ENCODE assay signal across 11 cellular contexts in genomic region chr17:43608313-43608712, GRCh38. TPM values are rescaled to one million over a fixed set of nuclear protein-coding genes. Genes with fewer than 3 reads are reported as not detected.
DNase-seq lines count a peak whose midpoint lies in the region; ATAC-seq and TF ChIP-seq lines count a peak whose summit lies in the region.
"Had no signal": no experiment of that assay in that cellular context is flagged by ENCODE, and none has a peak within 500 bp of the region (broad histone marks: within the 10 kb centered on the region; RNA-seq: fewer than 3 reads in every experiment).

No MANE protein-coding gene starts in this region.

- no peak overlapping the region for H3K27ac Mint-ChIP-seq in natural killer cell treated with Interleukin-12 subunit alpha and Interleukin-12 subunit beta and Interleukin-15 and Interleukin-18, amount 100 ng/mL, for 72 hours
- H3K27ac Mint-ChIP-seq in natural killer cell, result no peak overlapping the region
- H3K27ac Mint-ChIP-seq in activated CD8-positive, alpha-beta T cell treated with anti-CD3 and anti-CD28 coated beads for 36 hours, result no peak overlapping the region
- H3K27ac Mint-ChIP-seq: CD8-positive, alpha-beta T cell; nephron progenitor cell had no signal

- ATAC-seq in natural killer cell treated with Interleukin-12 subunit alpha and Interleukin-12 subunit beta and Interleukin-15 and Interleukin-18, amount 100 ng/mL, for 72 hours, result peak; percentile 84 to 91
- ATAC-seq in natural killer cell (no peak), GM19324 (IDR thresholded peaks at IDR 0.05; ENCODE audit: low FRiP score, unreplicated experiment) (no peak)
- peak; percentile 96 for ATAC-seq in activated CD8-positive, alpha-beta T cell treated with anti-CD3 and anti-CD28 coated beads for 36 hours
- ATAC-seq: CD8-positive, alpha-beta T cell had no signal

- no peak overlapping the region for H3K4me3 ChIP-seq in H7 (ENCODE audit: insufficient read depth, low read depth, low read length)

- TF ChIP-seq CTCF in natural killer cell (IDR thresholded peaks at IDR 0.05), result no peak
- no peak for TF ChIP-seq CTCF in activated CD8-positive, alpha-beta T cell treated with anti-CD3 and anti-CD28 coated beads for 36 hours (IDR thresholded peaks at IDR 0.05)

- no peaks in the 10 kb centered on the region for H3K27me3 ChIP-seq in H7 (ENCODE audit: control insufficient read depth, insufficient read depth, low read length)

- peaks cover 5 to 8% of the 10 kb centered on the region in 2 donors for H3K27me3 Mint-ChIP-seq in natural killer cell treated with Interleukin-12 subunit alpha and Interleukin-12 subunit beta and Interleukin-15 and Interleukin-18, amount 100 ng/mL, for 72 hours
- H3K27me3 Mint-ChIP-seq in natural killer cell (ENCODE audit: low read depth in 2 of 2), result peaks cover 0 to 6% of the 10 kb centered on the region in 2 donors
- peaks cover 3% of the 10 kb centered on the region for H3K27me3 Mint-ChIP-seq in activated CD8-positive, alpha-beta T cell treated with anti-CD3 and anti-CD28 coated beads for 36 hours

- no peak for DNase-seq in natural killer cell treated with Interleukin-12 subunit alpha and Interleukin-12 subunit beta and Interleukin-15 and Interleukin-18, amount 100 ng/mL, for 72 hours (ENCODE audit: low spot score)
- DNase-seq in natural killer cell (no peak), left kidney (ENCODE audit: low read depth, low spot score) (peak; percentile 27), stromal cell of bone marrow (ENCODE audit: low read depth) (peak; percentile 33), epidermal melanocyte (ENCODE audit: insufficient read length, low spot score) (no peak), H7 (no peak)
- DNase-seq in activated CD8-positive, alpha-beta T cell treated with anti-CD3 and anti-CD28 coated beads for 36 hours, result peak; percentile 80
- DNase-seq: CD8-positive, alpha-beta T cell; NCI-H1105 treated with DMSO at 0.1 percent for 48 hours; nephron progenitor cell had no signal

- H3K9me3 Mint-ChIP-seq in natural killer cell treated with Interleukin-12 subunit alpha and Interleukin-12 subunit beta and Interleukin-15 and Interleukin-18, amount 100 ng/mL, for 72 hours, result no peaks in the 10 kb centered on the region
- no peaks in the 10 kb centered on the region for H3K9me3 Mint-ChIP-seq in natural killer cell
- peaks cover 2% of the 10 kb centered on the region for H3K9me3 Mint-ChIP-seq in activated CD8-positive, alpha-beta T cell treated with anti-CD3 and anti-CD28 coated beads for 36 hours
- H3K9me3 Mint-ChIP-seq: CD8-positive, alpha-beta T cell had no signal

- CTCF ChIA-PET in activated CD8-positive, alpha-beta T cell treated with anti-CD3 and anti-CD28 coated beads for 36 hours (lab: Charles Lee), result interaction anchor here (0.8 to 0.9 kb wide), 2 partner anchors 13 to 83 kb away, joined by 3 read pairs; no protein-coding TSS in a partner anchor

- H3K36me3 Mint-ChIP-seq in natural killer cell treated with Interleukin-12 subunit alpha and Interleukin-12 subunit beta and Interleukin-15 and Interleukin-18, amount 100 ng/mL, for 72 hours, result no peaks in the 10 kb centered on the region
- no peaks in the 10 kb centered on the region for H3K36me3 Mint-ChIP-seq in natural killer cell
- peaks cover 3% of the 10 kb centered on the region for H3K36me3 Mint-ChIP-seq in activated CD8-positive, alpha-beta T cell treated with anti-CD3 and anti-CD28 coated beads for 36 hours (ENCODE audit: low read depth)
- H3K36me3 Mint-ChIP-seq: CD8-positive, alpha-beta T cell had no signal

- peaks cover 0 to 2% of the 10 kb centered on the region in 2 donors for H3K4me1 Mint-ChIP-seq in natural killer cell treated with Interleukin-12 subunit alpha and Interleukin-12 subunit beta and Interleukin-15 and Interleukin-18, amount 100 ng/mL, for 72 hours (ENCODE audit: low read depth in 2 of 2)
- no peaks in the 10 kb centered on the region for H3K4me1 Mint-ChIP-seq in natural killer cell
- peaks cover 5% of the 10 kb centered on the region for H3K4me1 Mint-ChIP-seq in activated CD8-positive, alpha-beta T cell treated with anti-CD3 and anti-CD28 coated beads for 36 hours (ENCODE audit: low read depth)

- intact Hi-C loops in natural killer cell (cut with micrococcal nuclease), result no loop called here
- intact Hi-C loops in activated CD8-positive, alpha-beta T cell treated with anti-CD3 and anti-CD28 coated beads for 36 hours (cut with micrococcal nuclease), result no loop called here

- POLR2A ChIA-PET in activated CD8-positive, alpha-beta T cell treated with anti-CD3 and anti-CD28 coated beads for 36 hours (lab: Charles Lee), result no interaction called here

- H3K36me3 ChIP-seq in H7 (replicated peaks; ENCODE audit: control insufficient read depth, insufficient read depth, low read length), result no peaks in the 10 kb centered on the region

- no peak overlapping the region for H3K4me3 Mint-ChIP-seq in natural killer cell treated with Interleukin-12 subunit alpha and Interleukin-12 subunit beta and Interleukin-15 and Interleukin-18, amount 100 ng/mL, for 72 hours
- H3K4me3 Mint-ChIP-seq in natural killer cell, result no peak overlapping the region
- no peak overlapping the region for H3K4me3 Mint-ChIP-seq in activated CD8-positive, alpha-beta T cell treated with anti-CD3 and anti-CD28 coated beads for 36 hours
- H3K4me3 Mint-ChIP-seq: CD8-positive, alpha-beta T cell; nephron progenitor cell had no signal

RNA-seq across cellular contexts. Expression of gene MEOX1, which starts 53.4 kb away (rescaled TPM):
- not detected for total RNA-seq in natural killer cell treated with Interleukin-12 subunit alpha and Interleukin-12 subunit beta and Interleukin-15 and Interleukin-18, amount 100 ng/mL, for 72 hours
- under 1 TPM in 1 of 3 donors, not detected in 2; 0.18 TPM for total RNA-seq in natural killer cell
- under 1 TPM; 0.45 to 0.47 TPM for total RNA-seq in activated CD8-positive, alpha-beta T cell treated with anti-CD3 and anti-CD28 coated beads for 36 hours
- total RNA-seq in H7 (2014; rRNA removed; shearing (Covaris generic)), result 0.18 TPM in 1 of 2 replicates, not detected in the other

Comparison
In these comparisons a context has a peak if more than half of its experiments do, and no peak if none do; other contexts are left out.
1. ATAC-seq: peak in natural killer cell treated with Interleukin-12 subunit alpha and Interleukin-12 subunit beta and Interleukin-15 and Interleukin-18, amount 100 ng/mL, for 72 hours (2 of 2) and activated CD8-positive, alpha-beta T cell treated with anti-CD3 and anti-CD28 coated beads for 36 hours (single experiment); none in natural killer cell (0 of 3) and GM19324 (single experiment).
2. DNase-seq: peak in activated CD8-positive, alpha-beta T cell treated with anti-CD3 and anti-CD28 coated beads for 36 hours (single experiment), left kidney (single experiment) and stromal cell of bone marrow (single experiment); none in natural killer cell treated with Interleukin-12 subunit alpha and Interleukin-12 subunit beta and Interleukin-15 and Interleukin-18, amount 100 ng/mL, for 72 hours (single experiment), natural killer cell (single experiment), epidermal melanocyte (single experiment) and H7 (single experiment).